Comparison of ENCODE assay signal across 23 cellular contexts in genomic region chr2:126187665-126188064, GRCh38.
DNase-seq lines count a peak whose midpoint lies in the region; ATAC-seq and TF ChIP-seq lines count a peak whose summit lies in the region.
"Had no signal": no experiment of that assay in that cellular context is flagged by ENCODE, and none has a peak within 500 bp of the region (broad histone marks: within the 10 kb centered on the region; RNA-seq: fewer than 3 reads in every experiment).

No MANE protein-coding gene starts in this region.

- no peak overlapping the region for H3K14ac ChIP-seq in trophoblast cell (ENCODE audit: low read length)

- no peak for ATAC-seq in WTC11
- ATAC-seq: HCT116 had no signal

- H3K27me3 ChIP-seq in trophoblast cell (ENCODE audit: insufficient read depth, low read length): no peaks in the 10 kb centered on the region
- H3K27me3 ChIP-seq: SJSA1 had no signal

- peaks cover 63% of the 10 kb centered on the region for H3K9me3 Mint-ChIP-seq in WTC11

- H3K27ac ChIP-seq in trophoblast cell (ENCODE audit: low read depth, low read length): no peak overlapping the region
- H3K27ac ChIP-seq: C4-2B, SJSA1 had no signal

- H3K36me3 Mint-ChIP-seq in WTC11: peaks cover 50% of the 10 kb centered on the region
- H3K36me3 Mint-ChIP-seq: CD8-positive, alpha-beta memory T cell had no signal

- DNase-seq in EH (ENCODE audit: low read depth): peak; percentile 71
- DNase-seq in astrocyte of the hippocampus (ENCODE audit: low read depth, low spot score): peak; percentile 31
- DNase-seq in islet precursor cell: peak; percentile 63
- DNase-seq in trophoblast cell: peak in 1 of 2 donors; percentile 46
- no peak for DNase-seq in lower leg skin (ENCODE audit: low spot score in 2 of 2)
- no peak for DNase-seq in WTC11 (ENCODE audit: low spot score)
- DNase-seq in NCI-H2171 (lab: John Stamatoyannopoulos, UW): no peak
- DNase-seq in C1 segment of cervical spinal cord (lab: John Stamatoyannopoulos, UW): no peak
- DNase-seq: 8988T; AML-193; Calu3; CD8-positive, alpha-beta memory T cell; DMS153; GDM1; Kasumi-1; NCI-H1417; NCI-H1694 treated with DMSO at 0.1 percent for 48 hours; NCI-H446 treated with DMSO at 0.1 percent for 48 hours; NCI-H526 treated with DMSO at 0.1 percent for 48 hours; OCI-M1 had no signal

- H4K12ac ChIP-seq in trophoblast cell (ENCODE audit: low read depth, low read length): no peak overlapping the region

- H3K27ac Mint-ChIP-seq in WTC11: no peak overlapping the region
- H3K27ac Mint-ChIP-seq: CD8-positive, alpha-beta memory T cell had no signal

- no peak for TF ChIP-seq POLR2A in lower leg skin (IDR thresholded peaks at IDR 0.05)

- CTCF ChIA-PET in WTC11 (lab: Charles Lee): no interaction called here

- H3K79me2 ChIP-seq in trophoblast cell (ENCODE audit: control insufficient read depth, insufficient read depth, low read length, poor library complexity): no peaks in the 10 kb centered on the region

- H3K79me1 ChIP-seq in trophoblast cell (ENCODE audit: low read length): peaks cover 1% of the 10 kb centered on the region

- no peak overlapping the region for H2BK120ac ChIP-seq in trophoblast cell (ENCODE audit: insufficient read depth, low read length, poor library complexity)

- H3K4ac ChIP-seq in trophoblast cell (ENCODE audit: low read depth, low read length): no peak overlapping the region

- no peak overlapping the region for H3K9ac ChIP-seq in trophoblast cell (ENCODE audit: low read length)

- H3K4me1 Mint-ChIP-seq in WTC11: no peaks in the 10 kb centered on the region
- H3K4me1 Mint-ChIP-seq: CD8-positive, alpha-beta memory T cell had no signal

- peak overlapping the region; percentile 34 for H3K4me2 ChIP-seq in trophoblast cell (ENCODE audit: low read length)

- no peaks in the 10 kb centered on the region for H3K9me3 ChIP-seq in trophoblast cell (ENCODE audit: insufficient read depth, low read depth, low read length)

- no peak overlapping the region for H3K4me3 Mint-ChIP-seq in WTC11
- H3K4me3 Mint-ChIP-seq: CD8-positive, alpha-beta memory T cell had no signal

- no peak overlapping the region for H4K8ac ChIP-seq in trophoblast cell (ENCODE audit: low read depth, low read length)

- peaks cover 3% of the 10 kb centered on the region for H3K27me3 Mint-ChIP-seq in WTC11 (ENCODE audit: low read depth)

- TF ChIP-seq CTCF in lower leg skin (IDR thresholded peaks at IDR 0.05) (no peak), WTC11 (IDR thresholded peaks at IDR 0.05) (no peak)

- no peaks in the 10 kb centered on the region for H3K36me3 ChIP-seq in trophoblast cell (ENCODE audit: control insufficient read depth in 1 of 2, insufficient read depth in 2 of 2, low read length in 2 of 2)
- H3K36me3 ChIP-seq: SJSA1 had no signal

- no peak overlapping the region for H4K91ac ChIP-seq in trophoblast cell (ENCODE audit: low read depth, low read length)

- no peak overlapping the region for H2BK5ac ChIP-seq in trophoblast cell (ENCODE audit: low read depth, low read length, poor library complexity)

- whole genome bisulfite sequencing in trophoblast cell (ENCODE audit: extremely low coverage, insufficient coverage, insufficient read length): 100% methylated on average over 2 of the region's 4 CpGs
- WGBS in lower leg skin, 2 donors: 81 to 83% methylated on average over 4 of the region's 4 CpGs

- intact Hi-C loops in lower leg skin (cut with DNase I; ENCODE audit: low total_unique reads): no loop called here

- H2BK12ac ChIP-seq in trophoblast cell (ENCODE audit: low read length): no peak overlapping the region

- H3K4me3 ChIP-seq in trophoblast cell (ENCODE audit: low read depth, low read length) (no peak overlapping the region), lower leg skin (ENCODE audit: low read depth, poor library complexity, severe bottlenecking) (no peak overlapping the region)
- H3K4me3 ChIP-seq: SJSA1 had no signal

- POLR2A ChIA-PET in WTC11 (lab: Charles Lee): no interaction called here

- H2AFZ ChIP-seq in trophoblast cell (ENCODE audit: insufficient read depth, low read length, poor library complexity): no peak overlapping the region

- no peak overlapping the region for H3K23ac ChIP-seq in trophoblast cell (ENCODE audit: low read length)

- H3K4me1 ChIP-seq in trophoblast cell (ENCODE audit: control insufficient read depth in 1 of 2, insufficient read depth in 2 of 2, low read length in 2 of 2): peaks cover 2 to 7% of the 10 kb centered on the region in 2 experiments
- H3K4me1 ChIP-seq: SJSA1 had no signal

- H2AK5ac ChIP-seq in trophoblast cell (ENCODE audit: low read length): no peak overlapping the region

- H3K18ac ChIP-seq in trophoblast cell (ENCODE audit: low read length): no peak overlapping the region

TF ChIP-seq in WTC11, 78 proteins besides CTCF, POLR2A, EP300 and RAD21:
- no peak for TF ChIP-seq SMAD4 (CRISPR knock-in tag; IDR thresholded peaks at IDR 0.05)

Comparison
In these comparisons a context has a peak if more than half of its experiments do, and no peak if none do; other contexts are left out.
1. DNase-seq: peak in EH (single experiment), astrocyte of the hippocampus (single experiment) and islet precursor cell (single experiment); none in lower leg skin (0 of 2), WTC11 (single experiment), NCI-H2171 (single experiment) and C1 segment of cervical spinal cord (0 of 14).